28 cellular contexts compared by ENCODE assay signal in the genomic region with DNA sequence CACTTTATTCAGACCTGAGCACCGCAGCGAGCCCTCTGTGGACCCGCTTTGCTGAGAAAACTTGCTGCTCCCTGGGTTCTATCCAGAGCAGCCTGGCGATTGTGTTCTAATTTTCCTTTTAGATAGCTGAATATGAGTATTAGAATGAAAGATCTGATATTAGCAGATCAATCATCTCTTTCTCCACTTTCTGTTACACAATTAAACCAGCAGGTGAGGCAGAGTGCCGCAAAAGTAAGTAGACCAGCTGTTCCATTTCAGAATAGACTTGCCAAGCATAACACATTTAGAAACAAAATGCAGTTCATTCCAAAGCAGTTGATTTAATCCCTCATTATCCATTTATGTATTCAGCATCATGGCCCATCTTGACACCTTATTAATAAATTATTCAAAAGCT.
"Had no signal": no experiment of that assay in that cellular context is flagged by ENCODE, and none has a peak within 500 bp of the region (broad histone marks: within the 10 kb centered on the region; RNA-seq: fewer than 3 reads in every experiment).

No MANE protein-coding gene starts in this region.

- ATAC-seq: activated naive CD8-positive, alpha-beta T cell treated with anti-CD3 and anti-CD28 coated beads, Interleukin-2, amount 50 U/mL, for 24 hours; natural killer cell; sciatic nerve; stimulated activated effector memory CD8-positive, alpha-beta T cell treated with anti-CD3 and anti-CD28 coated beads, Interleukin-12 subunit alpha, Interleukin-12 subunit beta, amount 100 ng/mL, for 72 hours had no signal

- H3K9me3 Mint-ChIP-seq: activated naive CD4-positive, alpha-beta T cell treated with anti-CD3 and anti-CD28 coated beads, Interleukin-2, amount 10 ng/mL, durations not matched to agents 7 days and 5 days; activated naive CD8-positive, alpha-beta T cell treated with anti-CD3 and anti-CD28 coated beads, Interleukin-2, amount 50 U/mL, for 24 hours; activated T-helper 1 cell treated with anti-CD3 and anti-CD28 coated beads, Interleukin-12 subunit alpha, Interleukin-12 subunit beta, Interleukin-2, Interleukin-4 antibody, amounts not matched to agents 30 ng/mL and 10 ng/mL and 1 ng/mL, durations not matched to agents 14 hours and 24 hours and 36 hours; natural killer cell; stimulated activated effector memory CD8-positive, alpha-beta T cell treated with anti-CD3 and anti-CD28 coated beads, Interleukin-12 subunit alpha, Interleukin-12 subunit beta, amount 100 ng/mL, for 72 hours; stimulated activated naive CD8-positive, alpha-beta T cell treated with anti-CD3 and anti-CD28 coated beads, Interleukin-15, Interleukin-2, amounts not matched to agents 100 ng/mL and 50 ng/mL, for 24 hours had no signal

- H3K36me3 ChIP-seq: esophagus squamous epithelium, left ventricle myocardium inferior, neutrophil, ovary, uterus had no signal

- H3K27ac Mint-ChIP-seq: activated naive CD4-positive, alpha-beta T cell treated with anti-CD3 and anti-CD28 coated beads, Interleukin-2, amount 10 ng/mL, durations not matched to agents 7 days and 5 days; activated naive CD8-positive, alpha-beta T cell treated with anti-CD3 and anti-CD28 coated beads, Interleukin-2, amount 50 U/mL, for 24 hours; activated T-helper 1 cell treated with anti-CD3 and anti-CD28 coated beads, Interleukin-12 subunit alpha, Interleukin-12 subunit beta, Interleukin-2, Interleukin-4 antibody, amounts not matched to agents 30 ng/mL and 10 ng/mL and 1 ng/mL, durations not matched to agents 14 hours and 24 hours and 36 hours; natural killer cell; progenitor cell of endocrine pancreas; stimulated activated effector memory CD8-positive, alpha-beta T cell treated with anti-CD3 and anti-CD28 coated beads, Interleukin-12 subunit alpha, Interleukin-12 subunit beta, amount 100 ng/mL, for 72 hours; stimulated activated naive CD8-positive, alpha-beta T cell treated with anti-CD3 and anti-CD28 coated beads, Interleukin-15, Interleukin-2, amounts not matched to agents 100 ng/mL and 50 ng/mL, for 24 hours; type B pancreatic cell had no signal

- H3K4me3 Mint-ChIP-seq: activated naive CD4-positive, alpha-beta T cell treated with anti-CD3 and anti-CD28 coated beads, Interleukin-2, amount 10 ng/mL, durations not matched to agents 7 days and 5 days; activated naive CD8-positive, alpha-beta T cell treated with anti-CD3 and anti-CD28 coated beads, Interleukin-2, amount 50 U/mL, for 24 hours; activated T-helper 1 cell treated with anti-CD3 and anti-CD28 coated beads, Interleukin-12 subunit alpha, Interleukin-12 subunit beta, Interleukin-2, Interleukin-4 antibody, amounts not matched to agents 30 ng/mL and 10 ng/mL and 1 ng/mL, durations not matched to agents 14 hours and 24 hours and 36 hours; natural killer cell; stimulated activated effector memory CD8-positive, alpha-beta T cell treated with anti-CD3 and anti-CD28 coated beads, Interleukin-12 subunit alpha, Interleukin-12 subunit beta, amount 100 ng/mL, for 72 hours; stimulated activated naive CD8-positive, alpha-beta T cell treated with anti-CD3 and anti-CD28 coated beads, Interleukin-15, Interleukin-2, amounts not matched to agents 100 ng/mL and 50 ng/mL, for 24 hours; type B pancreatic cell had no signal

- H3K27me3 Mint-ChIP-seq: progenitor cell of endocrine pancreas, type B pancreatic cell had no signal

- H3K9me3 ChIP-seq: esophagus squamous epithelium, left ventricle myocardium inferior, neutrophil, ovary, uterus had no signal

- H3K4me3 ChIP-seq: esophagus squamous epithelium, left ventricle myocardium inferior, lung, ovary, uterus had no signal

- H3K27me3 ChIP-seq: neutrophil, ovary, uterus had no signal

- H3K27ac ChIP-seq: epithelial cell of prostate, esophagus squamous epithelium, left ventricle myocardium inferior, neutrophil, ovary, uterus had no signal

- H3K4me1 Mint-ChIP-seq: activated naive CD4-positive, alpha-beta T cell treated with anti-CD3 and anti-CD28 coated beads, Interleukin-2, amount 10 ng/mL, durations not matched to agents 7 days and 5 days; activated naive CD8-positive, alpha-beta T cell treated with anti-CD3 and anti-CD28 coated beads, Interleukin-2, amount 50 U/mL, for 24 hours; natural killer cell; stimulated activated effector memory CD8-positive, alpha-beta T cell treated with anti-CD3 and anti-CD28 coated beads, Interleukin-12 subunit alpha, Interleukin-12 subunit beta, amount 100 ng/mL, for 72 hours had no signal

- DNase-seq: activated CD4-positive, alpha-beta T cell treated with anti-CD3 and anti-CD28 coated beads for 4 hours; activated CD4-positive, alpha-beta T cell treated with anti-CD3 and anti-CD28 coated beads, Interleukin-2, amount 50 U/mL, for 48 hours; activated CD8-positive, alpha-beta memory T cell treated with anti-CD3 and anti-CD28 coated beads for 24 hours; activated effector memory CD4-positive, alpha-beta T cell treated with anti-CD3 and anti-CD28 coated beads, Interleukin-2, amount 50 U/mL, for 16 hours; activated naive CD4-positive, alpha-beta T cell treated with anti-CD3 and anti-CD28 coated beads, Interleukin-2, amount 10 ng/mL, durations not matched to agents 7 days and 5 days; activated naive CD8-positive, alpha-beta T cell treated with anti-CD3 and anti-CD28 coated beads, Interleukin-2, amount 50 U/mL, for 24 hours; amygdala; caudate nucleus; dermis blood vessel endothelial cell; effector CD4-positive, alpha-beta T cell; esophagus squamous epithelium; left ventricle myocardium inferior; mesendoderm; natural killer cell; ovary; retina; small intestine; stimulated activated CD4-positive, alpha-beta T cell treated with anti-CD3 and anti-CD28 coated beads, Interleukin-4, amount 100 ng/mL, for 24 hours; uterus had no signal

- H3K36me3 Mint-ChIP-seq: activated naive CD4-positive, alpha-beta T cell treated with anti-CD3 and anti-CD28 coated beads, Interleukin-2, amount 10 ng/mL, durations not matched to agents 7 days and 5 days; natural killer cell; stimulated activated effector memory CD8-positive, alpha-beta T cell treated with anti-CD3 and anti-CD28 coated beads, Interleukin-12 subunit alpha, Interleukin-12 subunit beta, amount 100 ng/mL, for 72 hours had no signal
